ENCODE assay signal across 1 cellular context in the genomic region with DNA sequence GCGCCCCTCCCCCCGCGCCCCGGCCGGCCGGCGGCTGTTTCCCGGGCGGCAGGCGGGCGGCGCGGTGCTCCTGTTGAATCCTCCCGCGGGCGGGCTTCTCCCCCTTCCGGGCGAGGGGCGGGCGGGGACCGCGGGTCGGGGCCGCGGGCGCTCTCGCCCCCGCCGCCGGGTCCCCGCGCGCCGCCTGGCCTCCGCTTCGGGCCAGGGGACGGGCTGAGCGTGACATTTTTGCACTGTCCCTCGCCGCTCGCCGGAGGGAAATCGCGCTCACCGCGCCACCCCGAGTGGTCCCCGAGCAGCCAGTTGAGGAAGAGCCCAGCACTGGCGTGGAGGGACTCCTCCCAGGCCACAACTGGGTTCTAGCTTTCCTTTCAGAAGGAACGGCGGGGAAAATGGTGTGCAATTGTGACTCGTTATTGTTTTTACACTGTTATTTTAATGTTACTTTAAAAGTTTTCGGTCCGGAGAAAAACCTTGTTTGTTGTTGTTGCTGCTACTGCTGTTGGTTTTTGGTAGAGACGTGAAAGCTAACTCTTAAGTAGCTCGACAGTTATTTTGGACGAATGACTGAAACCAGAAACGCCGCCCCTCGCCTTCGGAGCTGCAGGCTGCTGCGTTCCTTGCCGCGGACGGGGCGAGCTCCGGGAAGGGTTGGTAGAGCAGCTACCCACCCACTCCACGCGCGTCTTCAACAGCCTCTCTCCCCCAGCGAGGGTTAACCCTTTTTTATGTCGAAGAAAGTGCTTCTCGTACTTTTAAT.
A peak's percentile ranks its signal among the peaks of the same experiment; 100 is the strongest.
TF ChIP-seq lines count a peak whose summit lies in the region.

No MANE protein-coding gene starts in this region.

TF ChIP-seq in HEK293, 187 proteins besides CTCF, POLR2A, EP300 and RAD21 (continued from another document):
- 0 out of 2 replicates have a peak, but pooled peaks have one; percentile 16 for TF ChIP-seq PRDM10 (tag by site-specific recombination; IDR thresholded peaks at IDR 0.05)
- TF ChIP-seq, protein P1, sequence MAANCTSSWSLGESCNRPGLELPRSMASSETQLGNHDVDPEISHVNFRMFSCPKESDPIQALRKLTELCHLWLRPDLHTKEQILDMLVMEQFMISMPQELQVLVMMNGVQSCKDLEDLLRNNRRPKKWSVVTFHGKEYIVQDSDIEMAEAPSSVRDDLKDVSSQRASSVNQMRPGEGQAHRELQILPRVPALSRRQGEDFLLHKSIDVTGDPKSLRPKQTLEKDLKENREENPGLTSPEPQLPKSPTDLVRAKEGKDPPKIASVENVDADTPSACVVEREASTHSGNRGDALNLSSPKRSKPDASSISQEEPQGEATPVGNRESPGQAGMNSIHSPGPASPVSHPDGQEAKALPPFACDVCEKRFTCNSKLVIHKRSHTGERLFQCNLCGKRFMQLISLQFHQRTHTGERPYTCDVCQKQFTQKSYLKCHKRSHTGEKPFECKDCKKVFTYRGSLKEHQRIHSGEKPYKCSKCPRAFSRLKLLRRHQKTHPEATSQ (tag by site-specific recombination; IDR thresholded peaks at IDR 0.05), result no peak
- 0 out of 2 replicates have a peak, but pooled peaks have one; percentile 21 for TF ChIP-seq ZBTB17 (tag by site-specific recombination; IDR thresholded peaks at IDR 0.05)
- TF ChIP-seq ZNF366 (tag by site-specific recombination; conservative IDR thresholded peaks at IDR 0.05), result no peak; the same call in 1 of the 2 replicates
- no peak for TF ChIP-seq ZNF664 (tag by site-specific recombination; IDR thresholded peaks at IDR 0.05)
- TF ChIP-seq ZNF629 (tag by site-specific recombination; IDR thresholded peaks at IDR 0.05), result no peak
- no peak for TF ChIP-seq ZNF626 (tag by site-specific recombination; IDR thresholded peaks at IDR 0.05)
- TF ChIP-seq KLF8 (tag by site-specific recombination; IDR thresholded peaks at IDR 0.05), result no peak
- no peak for TF ChIP-seq ZNF704 (tag by site-specific recombination; IDR thresholded peaks at IDR 0.05)
- TF ChIP-seq ZNF585B (tag by site-specific recombination; IDR thresholded peaks at IDR 0.05), result no peak
- no peak for TF ChIP-seq ZNF747 (tag by site-specific recombination; IDR thresholded peaks at IDR 0.05)
- no peak for TF ChIP-seq REST (tag by site-specific recombination; IDR thresholded peaks at IDR 0.05)
- no peak for TF ChIP-seq YY1 (tag by site-specific recombination; IDR thresholded peaks at IDR 0.05)
- no peak for TF ChIP-seq ZNF112 (tag by site-specific recombination; IDR thresholded peaks at IDR 0.05)
